In genomic region chr3:15377961-15378791, GRCh38 we compare ENCODE assay signal across 1 cellular context.
TF ChIP-seq lines count a peak whose summit lies in the region.

No MANE protein-coding gene starts in this region.

TF ChIP-seq in H1, 55 proteins besides CTCF, POLR2A, EP300 and RAD21:
- no peak for TF ChIP-seq BACH1 (IDR thresholded peaks at IDR 0.05; ENCODE audit: low read length)
- TF ChIP-seq BCL11A (IDR thresholded peaks at IDR 0.05; ENCODE audit: low read depth in 2 of 2, low read length in 2 of 2): no peak
- peak; percentile 18; the same call in 1 of the 2 replicates for TF ChIP-seq KDM1A (IDR thresholded peaks at IDR 0.05; ENCODE audit: borderline replicate concordance, low read length)
- TF ChIP-seq CREB1 (IDR thresholded peaks at IDR 0.05): peak; percentile 91
- TF ChIP-seq CHD2 (IDR thresholded peaks at IDR 0.05; ENCODE audit: low read length): peak; percentile 87
- no peak for TF ChIP-seq TBP (IDR thresholded peaks at IDR 0.05; ENCODE audit: low read depth, low read length)
- no peak for TF ChIP-seq HDAC2 (IDR thresholded peaks at IDR 0.05; ENCODE audit: borderline replicate concordance in 1 of 2, low read depth in 2 of 2, low read length in 2 of 2)
- no peak for TF ChIP-seq TEAD4 (IDR thresholded peaks at IDR 0.05; ENCODE audit: low read depth, low read length)
- TF ChIP-seq SP4 (IDR thresholded peaks at IDR 0.05; ENCODE audit: low read length): no peak
- peak; percentile 99 for TF ChIP-seq YY1 (IDR thresholded peaks at IDR 0.05; ENCODE audit: low read depth, low read length)
- TF ChIP-seq NRF1 (IDR thresholded peaks at IDR 0.05; ENCODE audit: low read depth, low read length): no peak
- TF ChIP-seq SRF (IDR thresholded peaks at IDR 0.05; ENCODE audit: low read depth, low read length): peak; percentile 21; the same call in 1 of the 2 replicates
- TF ChIP-seq EZH2 (IDR thresholded peaks at IDR 0.05; ENCODE audit: low read depth, low read length, severe bottlenecking): no peak
- no peak for TF ChIP-seq CEBPB (IDR thresholded peaks at IDR 0.05; ENCODE audit: low read depth, low read length)
- TF ChIP-seq SUZ12 (IDR thresholded peaks at IDR 0.05; ENCODE audit: low read length): no peak
- peak; percentile 59 for TF ChIP-seq SAP30 (IDR thresholded peaks at IDR 0.05; ENCODE audit: insufficient read depth, insufficient replicate concordance, low read length)
- TF ChIP-seq GABPA (IDR thresholded peaks at IDR 0.05; ENCODE audit: borderline replicate concordance, insufficient read depth, low read length): peak; percentile 87; the same call in 1 of the 2 replicates
- TF ChIP-seq ASH2L (IDR thresholded peaks at IDR 0.05; ENCODE audit: low read length): peak; percentile 38
- no peak for TF ChIP-seq EGR1 (IDR thresholded peaks at IDR 0.05; ENCODE audit: borderline replicate concordance, low read depth, low read length)
- TF ChIP-seq ATF2 (IDR thresholded peaks at IDR 0.05; ENCODE audit: low read length): peak; percentile 92
- no peak for TF ChIP-seq SIX5 (IDR thresholded peaks at IDR 0.05; ENCODE audit: low read depth, low read length)
- no peak for TF ChIP-seq MAX (IDR thresholded peaks at IDR 0.05)
- TF ChIP-seq SP1 (IDR thresholded peaks at IDR 0.05; ENCODE audit: low read depth, low read length): peak; percentile 70; the same call in 1 of the 2 replicates
- 0 out of 2 replicates have a peak, but pooled peaks have one; percentile 18 for TF ChIP-seq JUND (IDR thresholded peaks at IDR 0.05; ENCODE audit: low read length)
- peak; percentile 85 to 98; a peak in 2 of 4 replicates for TF ChIP-seq SIN3A (conservative IDR thresholded peaks at IDR 0.05 in 1 of 2, IDR thresholded peaks at IDR 0.05 in 1 of 2; ENCODE audit: low read depth in 1 of 2, low read length in 2 of 2)
